Comparison of ENCODE assay signal across 8 cellular contexts in the genomic region with DNA sequence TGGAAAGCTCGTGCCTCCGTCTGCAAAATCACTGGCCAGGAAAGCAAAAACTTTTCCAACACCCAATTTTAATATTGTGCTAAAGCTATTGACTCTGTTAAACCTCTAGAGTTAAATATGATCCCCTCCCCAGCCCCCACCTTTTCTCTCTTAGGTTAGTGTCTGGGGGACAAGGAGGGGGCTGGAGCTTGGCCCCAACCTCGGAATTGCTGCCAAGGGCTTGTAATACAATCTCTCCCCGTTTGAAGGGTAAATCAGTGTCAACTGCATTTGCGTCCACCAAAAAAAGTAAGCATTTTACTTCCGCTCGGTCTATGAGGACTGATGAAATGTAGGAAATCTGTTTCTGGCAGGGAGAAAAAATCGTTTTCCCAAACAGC.
DNase-seq lines count a peak whose midpoint lies in the region; ATAC-seq lines count a peak whose summit lies in the region.

A gene (plus strand): TSS at position 292 of the 380 bp plus-strand sequence. CDS start 8,259 bp downstream, outside the sequence.

- ATAC-seq in HG03354 (IDR thresholded peaks at IDR 0.05; ENCODE audit: poor library complexity, severe bottlenecking, unreplicated experiment): peak; percentile 22

- peaks cover 17% of the 10 kb centered on the region for H3K4me1 ChIP-seq in endocrine pancreas (ENCODE audit: control insufficient read depth, insufficient read depth, low read length)
- H3K4me1 ChIP-seq in neuron (ENCODE audit: insufficient read depth, low read length): peaks cover 11% of the 10 kb centered on the region

- H3K4me3 ChIP-seq in endocrine pancreas (ENCODE audit: control insufficient read depth, insufficient read depth, low read length): peak within 1 kb of the TSS; percentile 88
- peak within 1 kb of the TSS; percentile 56 for H3K4me3 ChIP-seq in neuron (ENCODE audit: low read length)

- H3K27me3 ChIP-seq in endocrine pancreas (ENCODE audit: control insufficient read depth, insufficient read depth, low read length) (no peaks in the 10 kb centered on the region), neuron (ENCODE audit: insufficient read depth, low read length) (no peaks in the 10 kb centered on the region)

- H3K36me3 ChIP-seq in endocrine pancreas (ENCODE audit: control insufficient read depth, insufficient read depth, low read length) (no peaks in the 10 kb centered on the region), neuron (ENCODE audit: insufficient read depth, low read length) (no peaks in the 10 kb centered on the region)

- H3K9ac ChIP-seq in endocrine pancreas (ENCODE audit: control insufficient read depth, insufficient read depth, low read length): peak within 1 kb of the TSS; percentile 55

- peak within 1 kb of the TSS; percentile 80 for H2AFZ ChIP-seq in neuron (ENCODE audit: low read depth, low read length)

- peak; percentile 23 for DNase-seq in DMS53 treated with DMSO at 0.1 percent for 48 hours (lab: John Stamatoyannopoulos, UW; ENCODE audit: unreplicated experiment)
- DNase-seq in DMS53 (lab: John Stamatoyannopoulos, UW): no peak
- DNase-seq in UCSD-AML1 (lab: John Stamatoyannopoulos, UW; ENCODE audit: unreplicated experiment): no peak
- DNase-seq in NCI-H1048 (lab: John Stamatoyannopoulos, UW): no peak
- DNase-seq in LoVo (ENCODE audit: low spot score): no peak

- H3K9me3 ChIP-seq in endocrine pancreas (ENCODE audit: control insufficient read depth, low read length): no peaks in the 10 kb centered on the region
- no peaks in the 10 kb centered on the region for H3K9me3 ChIP-seq in neuron (ENCODE audit: low read length)
